Comparison of ENCODE assay signal across 1 cellular context in genomic region chr1:24861821-24862727, GRCh38.
TF ChIP-seq lines count a peak whose summit lies in the region.

No MANE protein-coding gene starts in this region.

TF ChIP-seq in IMR-90, 13 proteins besides CTCF, POLR2A, EP300 and RAD21 (continued from another document):
- TF ChIP-seq CEBPB (IDR thresholded peaks at IDR 0.05; ENCODE audit: low read depth, low read length) (no peak), RCOR1 (IDR thresholded peaks at IDR 0.05; ENCODE audit: insufficient replicate concordance, low read length) (no peak), MAZ (IDR thresholded peaks at IDR 0.05; ENCODE audit: borderline replicate concordance, low read depth, low read length) (no peak), BHLHE40 (IDR thresholded peaks at IDR 0.05; ENCODE audit: low read depth, low read length) (no peak)
